ENCODE assay signal across 10 cellular contexts in the genomic region with DNA sequence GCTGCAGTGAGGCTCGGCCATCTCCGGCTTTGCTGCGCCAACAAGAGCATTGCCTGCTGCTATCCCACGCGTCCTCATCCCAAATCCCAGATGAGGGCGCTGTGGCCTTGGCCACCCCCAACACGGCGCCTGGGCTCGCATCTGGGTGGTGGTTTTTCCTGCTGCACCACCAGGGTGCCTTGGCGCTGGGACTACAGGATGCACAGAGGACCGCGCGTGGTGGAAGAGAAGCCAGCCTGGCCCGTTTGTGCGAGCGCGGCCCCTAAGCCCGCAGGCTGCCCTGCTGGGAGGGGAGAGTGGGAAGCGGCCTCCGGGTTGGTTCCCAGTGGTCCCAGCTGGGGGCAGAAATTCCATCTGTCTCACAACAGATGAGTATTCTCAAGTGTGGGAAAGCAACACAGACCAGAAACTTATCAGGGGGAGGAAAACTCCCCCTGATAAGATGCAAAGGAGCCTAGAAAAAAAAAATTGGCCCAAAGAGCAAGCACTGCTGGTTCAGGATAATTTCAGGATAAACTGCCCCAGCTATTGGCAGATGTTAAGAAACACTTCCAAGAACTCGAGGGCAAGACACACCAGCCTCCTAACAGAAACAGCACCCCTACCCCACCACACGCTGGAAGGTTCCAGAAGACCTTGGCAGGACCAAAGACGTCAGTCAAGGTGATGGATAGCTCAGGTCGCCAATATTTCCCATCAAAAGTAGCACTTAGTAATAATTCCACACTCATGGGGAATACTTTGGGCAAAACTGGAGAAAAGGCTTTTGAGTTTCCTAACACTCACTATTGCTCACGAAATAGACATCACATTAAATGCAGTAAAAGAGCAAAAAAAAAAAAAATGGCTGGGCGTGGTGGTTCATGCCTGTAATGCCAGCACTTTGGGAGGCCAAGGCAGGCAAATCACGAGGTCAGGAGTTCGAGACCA.
A peak's percentile ranks its signal among the peaks of the same experiment; 100 is the strongest.
DNase-seq lines count a peak whose midpoint lies in the region; ATAC-seq and TF ChIP-seq lines count a peak whose summit lies in the region.
"Had no signal": no experiment of that assay in that cellular context is flagged by ENCODE, and none has a peak within 500 bp of the region (broad histone marks: within the 10 kb centered on the region; RNA-seq: fewer than 3 reads in every experiment).

No MANE protein-coding gene starts in this region.

- peaks cover 0 to 32% (median 15%) of the 10 kb centered on the region in 3 donors for H3K4me1 ChIP-seq in gastroesophageal sphincter

- intact Hi-C loops in activated CD4-positive, alpha-beta T cell treated with anti-CD3 and anti-CD28 coated beads, Interleukin-2, amount 10 ng/mL, durations not matched to agents 24 days and 14 days (cut with micrococcal nuclease) = no loop called here

- no peak for TF ChIP-seq EP300 in gastroesophageal sphincter (IDR thresholded peaks at IDR 0.05)

- H3K27ac ChIP-seq in gastroesophageal sphincter = peak overlapping the region in 2 of 4 donors; percentile 31 to 43

- POLR2A ChIA-PET in BJ (lab: Charles Lee) = no interaction called here

- no peaks in the 10 kb centered on the region for H3K4me1 Mint-ChIP-seq in activated CD4-positive, alpha-beta T cell treated with anti-CD3 and anti-CD28 coated beads, Interleukin-2, amount 10 ng/mL, durations not matched to agents 24 days and 14 days
- peaks cover 2% of the 10 kb centered on the region for H3K4me1 Mint-ChIP-seq in activated naive CD8-positive, alpha-beta T cell treated with anti-CD3 and anti-CD28 coated beads for 36 hours
- H3K4me1 Mint-ChIP-seq: IgD-negative memory B cell had no signal

- H3K27ac Mint-ChIP-seq in activated CD4-positive, alpha-beta T cell treated with anti-CD3 and anti-CD28 coated beads, Interleukin-2, amount 10 ng/mL, durations not matched to agents 24 days and 14 days = no peak overlapping the region
- H3K27ac Mint-ChIP-seq in activated naive CD8-positive, alpha-beta T cell treated with anti-CD3 and anti-CD28 coated beads for 36 hours = no peak overlapping the region
- H3K27ac Mint-ChIP-seq: activated naive CD8-positive, alpha-beta T cell had no signal

- no peak overlapping the region for H3K4me3 Mint-ChIP-seq in activated CD4-positive, alpha-beta T cell treated with anti-CD3 and anti-CD28 coated beads, Interleukin-2, amount 10 ng/mL, durations not matched to agents 24 days and 14 days
- no peak overlapping the region for H3K4me3 Mint-ChIP-seq in activated naive CD8-positive, alpha-beta T cell treated with anti-CD3 and anti-CD28 coated beads for 36 hours
- H3K4me3 Mint-ChIP-seq: activated naive CD8-positive, alpha-beta T cell; IgD-negative memory B cell had no signal

- H3K4me3 ChIP-seq in BJ (ENCODE audit: low read depth, low read length) (no peak overlapping the region), gastroesophageal sphincter (peak overlapping the region in 1 of 2 donors; percentile 14)

- H3K27me3 Mint-ChIP-seq in activated CD4-positive, alpha-beta T cell treated with anti-CD3 and anti-CD28 coated beads, Interleukin-2, amount 10 ng/mL, durations not matched to agents 24 days and 14 days = no peaks in the 10 kb centered on the region
- peaks cover 30% of the 10 kb centered on the region for H3K27me3 Mint-ChIP-seq in activated naive CD8-positive, alpha-beta T cell treated with anti-CD3 and anti-CD28 coated beads for 36 hours

- DNase-seq in BJ (ENCODE audit: low read depth) = no peak
- DNase-seq in SHP77 (lab: John Stamatoyannopoulos, UW) = peak; percentile 74 to 84
- peak; percentile 51 for DNase-seq in non-pigmented ciliary epithelial cell (ENCODE audit: low read depth)
- DNase-seq in AG08395 (ENCODE audit: low spot score) = no peak
- DNase-seq in activated CD4-positive, alpha-beta T cell treated with anti-CD3 and anti-CD28 coated beads, Interleukin-2, amount 10 ng/mL, durations not matched to agents 24 days and 14 days = no peak
- DNase-seq in activated naive CD8-positive, alpha-beta T cell treated with anti-CD3 and anti-CD28 coated beads for 36 hours = no peak

- CTCF ChIA-PET in BJ (lab: Yijun Ruan, JAX) = interaction anchor here (1.0 to 1.6 kb wide), 2 partner anchors 28 to 156 kb away, joined by 3 to 5 read pairs; no protein-coding TSS in a partner anchor

- WGBS in gastroesophageal sphincter (ENCODE audit: low coverage in 1 of 2), 2 donors = 41 to 63% methylated on average over 5 to 8 of the region's 28 CpGs

- H3K36me3 Mint-ChIP-seq in activated CD4-positive, alpha-beta T cell treated with anti-CD3 and anti-CD28 coated beads, Interleukin-2, amount 10 ng/mL, durations not matched to agents 24 days and 14 days (ENCODE audit: low read depth) = no peaks in the 10 kb centered on the region
- no peaks in the 10 kb centered on the region for H3K36me3 Mint-ChIP-seq in activated naive CD8-positive, alpha-beta T cell treated with anti-CD3 and anti-CD28 coated beads for 36 hours
- H3K36me3 Mint-ChIP-seq: activated naive CD8-positive, alpha-beta T cell; IgD-negative memory B cell had no signal

- H3K27me3 ChIP-seq in BJ (ENCODE audit: control insufficient read depth, insufficient read depth, low read length) (peaks cover 3% of the 10 kb centered on the region; the same call in 1 of the 2 replicates), gastroesophageal sphincter (peaks cover 27% of the 10 kb centered on the region)

- ATAC-seq in gastroesophageal sphincter (peak; percentile 83), HG03108 (IDR thresholded peaks at IDR 0.05; ENCODE audit: unreplicated experiment) (no peak)

- TF ChIP-seq CTCF in BJ (IDR thresholded peaks at IDR 0.05; ENCODE audit: insufficient read depth, low read depth, low read length) (0 out of 2 replicates have a peak, but pooled peaks have one; percentile 8), gastroesophageal sphincter (IDR thresholded peaks at IDR 0.05) (peak in 3 of 4 experiments; percentile 67 to 88 (median 82))

- TF ChIP-seq POLR2A in gastroesophageal sphincter (IDR thresholded peaks at IDR 0.05) = no peak

- no peaks in the 10 kb centered on the region for H3K36me3 ChIP-seq in BJ (ENCODE audit: control insufficient read depth, insufficient read depth, low read length)
- H3K36me3 ChIP-seq in gastroesophageal sphincter = no peaks in the 10 kb centered on the region

- no peaks in the 10 kb centered on the region for H3K9me3 Mint-ChIP-seq in activated CD4-positive, alpha-beta T cell treated with anti-CD3 and anti-CD28 coated beads, Interleukin-2, amount 10 ng/mL, durations not matched to agents 24 days and 14 days
- H3K9me3 Mint-ChIP-seq in activated naive CD8-positive, alpha-beta T cell treated with anti-CD3 and anti-CD28 coated beads for 36 hours = no peaks in the 10 kb centered on the region

- H3K9me3 ChIP-seq in gastroesophageal sphincter = no peaks in the 10 kb centered on the region

Comparison
In these comparisons a context has a peak if more than half of its experiments do, and no peak if none do; other contexts are left out.
1. DNase-seq: peak in SHP77 (2 of 2) and non-pigmented ciliary epithelial cell (single experiment); none in BJ (single experiment), AG08395 (single experiment), activated CD4-positive, alpha-beta T cell treated with anti-CD3 and anti-CD28 coated beads, Interleukin-2, amount 10 ng/mL, durations not matched to agents 24 days and 14 days (single experiment) and activated naive CD8-positive, alpha-beta T cell treated with anti-CD3 and anti-CD28 coated beads for 36 hours (single experiment).